Comparison of ENCODE assay signal across 12 cellular contexts in genomic region chr2:181876614-181877063, GRCh38. TPM values are rescaled to one million over a fixed set of nuclear protein-coding genes. Genes with fewer than 3 reads are reported as not detected.
DNase-seq lines count a peak whose midpoint lies in the region; ATAC-seq and TF ChIP-seq lines count a peak whose summit lies in the region.
"Had no signal": no experiment of that assay in that cellular context is flagged by ENCODE, and none has a peak within 500 bp of the region (broad histone marks: within the 10 kb centered on the region; RNA-seq: fewer than 3 reads in every experiment).

No MANE protein-coding gene starts in this region.

- H3K4me1 ChIP-seq in breast epithelium, result no peaks in the 10 kb centered on the region
- H3K4me1 ChIP-seq in hepatocyte (ENCODE audit: insufficient read depth), result peaks cover 4% of the 10 kb centered on the region
- no peaks in the 10 kb centered on the region for H3K4me1 ChIP-seq in upper lobe of right lung
- H3K4me1 ChIP-seq in prostate gland (replicated peaks), result no peaks in the 10 kb centered on the region

- H3K9me2 ChIP-seq in hepatocyte (replicated peaks; ENCODE audit: insufficient read depth), result no peaks in the 10 kb centered on the region

- intact Hi-C loops in MCF 10A (cut with micrococcal nuclease) (no loop called here), breast epithelium (cut with DNase I; ENCODE audit: low total_unique reads) (no loop called here), upper lobe of right lung (cut with DNase I) (no loop called here), prostate gland (cut with DNase I) (no loop called here)

- CTCF ChIA-PET in MCF 10A (lab: Yijun Ruan, JAX), result interaction anchor here (0.6 to 1.2 kb wide), 2 partner anchors 9 to 27 kb away, joined by 3 to 4 read pairs; no protein-coding TSS in a partner anchor

- H3K4me3 Mint-ChIP-seq in MCF 10A (ENCODE audit: unreplicated experiment), result no peak overlapping the region
- H3K4me3 Mint-ChIP-seq: dendritic cell treated with granulocyte-macrophage colony-stimulating factor and Interleukin-4, amounts not matched to agents 40 ng/mL and 50 ng/mL, for 4 days; IgD-negative memory B cell had no signal

- H3K4me2 ChIP-seq in hepatocyte, result no peak overlapping the region

- H4K20me1 ChIP-seq in hepatocyte (ENCODE audit: insufficient read depth, poor library complexity, severe bottlenecking), result no peaks in the 10 kb centered on the region

- H3K27me3 ChIP-seq in breast epithelium (no peaks in the 10 kb centered on the region), hepatocyte (no peaks in the 10 kb centered on the region), upper lobe of right lung (no peaks in the 10 kb centered on the region), prostate gland (replicated peaks; ENCODE audit: insufficient read depth) (no peaks in the 10 kb centered on the region)
- H3K27me3 ChIP-seq: ovary, tibial nerve had no signal

- H3K9me3 ChIP-seq in breast epithelium (no peaks in the 10 kb centered on the region), hepatocyte (ENCODE audit: low read depth) (no peaks in the 10 kb centered on the region), upper lobe of right lung (no peaks in the 10 kb centered on the region), prostate gland (no peaks in the 10 kb centered on the region)
- H3K9me3 ChIP-seq: ovary, tibial nerve had no signal

- H3K4me1 Mint-ChIP-seq in MCF 10A (ENCODE audit: insufficient read depth, unreplicated experiment), result no peaks in the 10 kb centered on the region
- H3K4me1 Mint-ChIP-seq: IgD-negative memory B cell had no signal

- H3K36me3 Mint-ChIP-seq in MCF 10A (ENCODE audit: insufficient read depth, unreplicated experiment), result no peaks in the 10 kb centered on the region
- H3K36me3 Mint-ChIP-seq: IgD-negative memory B cell had no signal

- H3K4me3 ChIP-seq in breast epithelium (no peak overlapping the region), hepatocyte (no peak overlapping the region), upper lobe of right lung (no peak overlapping the region), prostate gland (no peak overlapping the region)
- H3K4me3 ChIP-seq: ovary, tibial nerve had no signal

- H3K79me2 ChIP-seq in hepatocyte, result no peaks in the 10 kb centered on the region

- DNase-seq in MCF 10A (ENCODE audit: unreplicated experiment) (peak; percentile 81), breast epithelium (ENCODE audit: low spot score in 2 of 2) (no peak), SW480 (ENCODE audit: low spot score) (peak; percentile 80), hepatocyte (ENCODE audit: low spot score) (peak; percentile 67), upper lobe of right lung (no peak), NCI-H1417 (lab: John Stamatoyannopoulos, UW) (no peak), prostate gland (ENCODE audit: low spot score) (no peak)
- no peak for DNase-seq in central memory CD4-positive, alpha-beta T cell
- DNase-seq: ovary had no signal

- H3K9me3 Mint-ChIP-seq in MCF 10A (ENCODE audit: unreplicated experiment), result no peaks in the 10 kb centered on the region
- H3K9me3 Mint-ChIP-seq: dendritic cell treated with granulocyte-macrophage colony-stimulating factor and Interleukin-4, amounts not matched to agents 40 ng/mL and 50 ng/mL, for 4 days; IgD-negative memory B cell had no signal

- H3K36me3 ChIP-seq in breast epithelium (no peaks in the 10 kb centered on the region), hepatocyte (replicated peaks; ENCODE audit: insufficient read depth, low read depth) (no peaks in the 10 kb centered on the region), upper lobe of right lung (no peaks in the 10 kb centered on the region), prostate gland (no peaks in the 10 kb centered on the region)
- H3K36me3 ChIP-seq: ovary, tibial nerve had no signal

- BruUV-seq in MCF 10A (replicated peaks; lab: Mats Ljungman, UMichigan), result no TSS peak

- TF ChIP-seq CTCF in MCF 10A (IDR thresholded peaks at IDR 0.05; ENCODE audit: unreplicated experiment), result no peak
- no peak for TF ChIP-seq CTCF in breast epithelium (IDR thresholded peaks at IDR 0.05)
- no peak for TF ChIP-seq CTCF in hepatocyte (IDR thresholded peaks at IDR 0.05; ENCODE audit: poor library complexity)
- TF ChIP-seq CTCF in upper lobe of right lung (IDR thresholded peaks at IDR 0.05), result no peak
- TF ChIP-seq CTCF in prostate gland (IDR thresholded peaks at IDR 0.05), result no peak

- WGBS in hepatocyte (ENCODE audit: low lambda C conversion rate, missing lambda C conversion rate), result 41% methylated on average over 2 of the region's 2 CpGs
- 37% methylated on average over 2 of the region's 2 CpGs for WGBS in prostate gland

- ATAC-seq in upper lobe of right lung, result peak; percentile 75

- no peak for TF ChIP-seq POLR2A in breast epithelium (IDR thresholded peaks at IDR 0.05)
- no peak for TF ChIP-seq POLR2A in prostate gland (IDR thresholded peaks at IDR 0.05)

- H2AFZ ChIP-seq in hepatocyte, result no peak overlapping the region

- POLR2A ChIA-PET in MCF 10A (lab: Yijun Ruan, JAX), result interaction anchor here (0.9 to 2.0 kb wide), 4 partner anchors 14 to 91 kb away, joined by 4 to 9 read pairs (median 6); partner anchors contain the start of gene ITPRID2

- H3K27ac Mint-ChIP-seq in MCF 10A (ENCODE audit: low read depth, unreplicated experiment), result no peak overlapping the region
- H3K27ac Mint-ChIP-seq: dendritic cell treated with granulocyte-macrophage colony-stimulating factor and Interleukin-4, amounts not matched to agents 40 ng/mL and 50 ng/mL, for 4 days; IgD-negative memory B cell had no signal

- no peak overlapping the region for H3K27ac ChIP-seq in breast epithelium
- H3K27ac ChIP-seq in hepatocyte, result peak overlapping the region; percentile 82
- H3K27ac ChIP-seq in upper lobe of right lung, result no peak overlapping the region
- H3K27ac ChIP-seq in prostate gland, result no peak overlapping the region
- H3K27ac ChIP-seq: ovary, tibial nerve had no signal

- no peaks in the 10 kb centered on the region for H3K27me3 Mint-ChIP-seq in MCF 10A (ENCODE audit: insufficient read depth, unreplicated experiment)
- H3K27me3 Mint-ChIP-seq: dendritic cell treated with granulocyte-macrophage colony-stimulating factor and Interleukin-4, amounts not matched to agents 40 ng/mL and 50 ng/mL, for 4 days had no signal

RNA-seq across cellular contexts. Expression of gene ITPRID2, which starts 14.9 kb away (rescaled TPM):
- total RNA-seq in MCF 10A (2022) (108 and 114 TPM in 2 replicates), breast epithelium (100 to 1,000 TPM in 1 of 3 donors, 10 to 100 TPM in 2; 67.2 to 170 (median 98.9) TPM), hepatocyte (183 and 184 TPM in 2 replicates), upper lobe of right lung (242 TPM), prostate gland (100 to 1,000 TPM in 1 of 2 donors, 10 to 100 TPM in 1; 78.9 to 159 TPM)
- 37.4 and 52.5 TPM in 2 replicates for polyA plus RNA-seq in hepatocyte

Comparison
In these comparisons a context has a peak if more than half of its experiments do, and no peak if none do; other contexts are left out.
1. DNase-seq: peak in MCF 10A (single experiment), SW480 (single experiment) and hepatocyte (single experiment); none in breast epithelium (0 of 2), upper lobe of right lung (single experiment), NCI-H1417 (0 of 3), central memory CD4-positive, alpha-beta T cell (single experiment) and prostate gland (single experiment).